18 cellular contexts compared by ENCODE assay signal in genomic region chr16:57365826-57366536, GRCh38. TPM values are rescaled to one million over a fixed set of nuclear protein-coding genes. Genes with fewer than 3 reads are reported as not detected.
DNase-seq lines count a peak whose midpoint lies in the region; ATAC-seq and TF ChIP-seq lines count a peak whose summit lies in the region.
"Had no signal": no experiment of that assay in that cellular context is flagged by ENCODE, and none has a peak within 500 bp of the region (broad histone marks: within the 10 kb centered on the region; RNA-seq: fewer than 3 reads in every experiment).

No MANE protein-coding gene starts in this region.

- H3K4me1 Mint-ChIP-seq in chondrocyte (ENCODE audit: low read depth), result no peaks in the 10 kb centered on the region
- H3K4me1 Mint-ChIP-seq in stimulated activated naive B cell treated with anti-CD40 and anti-IgM and Interleukin-4, amounts not matched to agents 10 μg/mL and 1 μg/mL and 100 μg/mL, for 72 hours, result peaks cover 42 to 78% of the 10 kb centered on the region in 2 donors
- H3K4me1 Mint-ChIP-seq: CD8-positive, alpha-beta memory T cell had no signal

- H3K27ac Mint-ChIP-seq in chondrocyte (ENCODE audit: unreplicated experiment), result no peak overlapping the region
- peak overlapping the region; percentile 92 for H3K27ac Mint-ChIP-seq in stimulated activated naive B cell treated with anti-CD40 and anti-IgM and Interleukin-4, amounts not matched to agents 10 μg/mL and 1 μg/mL and 100 μg/mL, for 72 hours
- H3K27ac Mint-ChIP-seq: CD8-positive, alpha-beta memory T cell had no signal

- H3K27ac ChIP-seq in left ventricle myocardium inferior (replicated peaks) (peak overlapping the region; percentile 61), right cardiac atrium (ENCODE audit: low read length) (no peak overlapping the region)
- H3K27ac ChIP-seq: SJCRH30 had no signal

- H4K20me1 ChIP-seq in Loucy (ENCODE audit: insufficient read depth, low read length, poor library complexity, severe bottlenecking), result no peaks in the 10 kb centered on the region

- no peak overlapping the region for H3K4me3 ChIP-seq in left ventricle myocardium inferior
- no peak overlapping the region for H3K4me3 ChIP-seq in right cardiac atrium (ENCODE audit: low read length)
- no peak overlapping the region for H3K4me3 ChIP-seq in Loucy (ENCODE audit: low read length, poor library complexity, severe bottlenecking)
- H3K4me3 ChIP-seq: SJCRH30 had no signal

- H3F3A ChIP-seq in Loucy (ENCODE audit: low read depth), result no peaks in the 10 kb centered on the region

- 0 out of 2 replicates have a peak overlapping the region, but pooled peaks have one; percentile 30 for H2AFZ ChIP-seq in Loucy (ENCODE audit: low read length)

- no peak overlapping the region for H3K4me2 ChIP-seq in Loucy (ENCODE audit: low read depth, low read length, poor library complexity, severe bottlenecking)

- DNase-seq in left ventricle myocardium inferior (no peak), right cardiac atrium (no peak), chondrocyte (ENCODE audit: low spot score) (peak; percentile 42), SW480 (ENCODE audit: low spot score) (no peak), NK-92 (lab: John Stamatoyannopoulos, UW; ENCODE audit: unreplicated experiment) (no peak)
- peak; percentile 54 for DNase-seq in stimulated activated naive B cell treated with anti-CD40 and anti-IgM and Interleukin-4, amounts not matched to agents 10 μg/mL and 1 μg/mL and 100 μg/mL, for 72 hours
- DNase-seq: C1 segment of cervical spinal cord; CD8-positive, alpha-beta memory T cell; GOT3; NCI-H1105; NCI-H1694; NCI-H82; SJCRH30 had no signal

- H3K9me3 ChIP-seq in left ventricle myocardium inferior (replicated peaks), result no peaks in the 10 kb centered on the region
- H3K9me3 ChIP-seq in right cardiac atrium (ENCODE audit: control insufficient read depth, low read length), result no peaks in the 10 kb centered on the region
- no peaks in the 10 kb centered on the region for H3K9me3 ChIP-seq in Loucy (ENCODE audit: insufficient read depth, low read depth, low read length)
- H3K9me3 ChIP-seq: SJCRH30 had no signal

- H3K79me2 ChIP-seq in Loucy (ENCODE audit: insufficient read depth, low read length), result no peaks in the 10 kb centered on the region

- H3K27me3 ChIP-seq in left ventricle myocardium inferior (ENCODE audit: low read depth), result no peaks in the 10 kb centered on the region
- H3K27me3 ChIP-seq in right cardiac atrium (ENCODE audit: control insufficient read depth, insufficient read depth), result no peaks in the 10 kb centered on the region
- H3K27me3 ChIP-seq in Loucy (ENCODE audit: insufficient read depth, low read length, poor library complexity, severe bottlenecking), result no peaks in the 10 kb centered on the region

- 76% methylated on average over 7 of the region's 7 CpGs for WGBS in right cardiac atrium

- H3K4me1 ChIP-seq in left ventricle myocardium inferior (peaks cover 19% of the 10 kb centered on the region), right cardiac atrium (ENCODE audit: control insufficient read depth, insufficient read depth, low read length) (no peaks in the 10 kb centered on the region), Loucy (ENCODE audit: insufficient read depth, low read length, poor library complexity, severe bottlenecking) (peaks cover 8% of the 10 kb centered on the region)
- H3K4me1 ChIP-seq: SJCRH30 had no signal

- TF ChIP-seq CTCF in left ventricle myocardium inferior (IDR thresholded peaks at IDR 0.05; ENCODE audit: borderline replicate concordance) (no peak), Loucy (conservative IDR thresholded peaks at IDR 0.05; ENCODE audit: low read length) (no peak), chondrocyte (IDR thresholded peaks at IDR 0.05) (no peak)

- no peak overlapping the region for H3K9ac ChIP-seq in Loucy (ENCODE audit: low read depth, low read length, poor library complexity, severe bottlenecking)

- H3K36me3 ChIP-seq in left ventricle myocardium inferior, result no peaks in the 10 kb centered on the region
- no peaks in the 10 kb centered on the region for H3K36me3 ChIP-seq in Loucy (ENCODE audit: insufficient read depth, low read length)
- H3K36me3 ChIP-seq: SJCRH30 had no signal

- intact Hi-C loops in left ventricle myocardium inferior (cut with micrococcal nuclease), result no loop called here
- intact Hi-C loops in right cardiac atrium (cut with DNase I), result no loop called here

- no peak overlapping the region for H3K4me3 Mint-ChIP-seq in chondrocyte (ENCODE audit: unreplicated experiment)
- H3K4me3 Mint-ChIP-seq in stimulated activated naive B cell treated with anti-CD40 and anti-IgM and Interleukin-4, amounts not matched to agents 10 μg/mL and 1 μg/mL and 100 μg/mL, for 72 hours, result peak overlapping the region; percentile 61 to 69
- H3K4me3 Mint-ChIP-seq: CD8-positive, alpha-beta memory T cell had no signal

- ATAC-seq in right cardiac atrium (no peak), GM21381 (IDR thresholded peaks at IDR 0.05; ENCODE audit: unreplicated experiment) (no peak)
- peak; percentile 29 to 37 for ATAC-seq in stimulated activated naive B cell treated with anti-CD40 and anti-IgM and Interleukin-4, amounts not matched to agents 10 μg/mL and 1 μg/mL and 100 μg/mL, for 72 hours (replicated peaks)

- H3K9me3 Mint-ChIP-seq in chondrocyte (ENCODE audit: low read depth), result no peaks in the 10 kb centered on the region
- peaks cover 0 to 1% of the 10 kb centered on the region in 2 donors for H3K9me3 Mint-ChIP-seq in stimulated activated naive B cell treated with anti-CD40 and anti-IgM and Interleukin-4, amounts not matched to agents 10 μg/mL and 1 μg/mL and 100 μg/mL, for 72 hours
- H3K9me3 Mint-ChIP-seq: CD8-positive, alpha-beta memory T cell had no signal

- peaks cover 34% of the 10 kb centered on the region for H3K27me3 Mint-ChIP-seq in chondrocyte (ENCODE audit: low read depth)
- H3K27me3 Mint-ChIP-seq in stimulated activated naive B cell treated with anti-CD40 and anti-IgM and Interleukin-4, amounts not matched to agents 10 μg/mL and 1 μg/mL and 100 μg/mL, for 72 hours, result peaks cover 0 to 3% of the 10 kb centered on the region in 2 donors

- no peaks in the 10 kb centered on the region for H3K9me2 ChIP-seq in Loucy (replicated peaks; ENCODE audit: low read depth, low read length)

- peaks cover 2% of the 10 kb centered on the region for H3K36me3 Mint-ChIP-seq in chondrocyte (ENCODE audit: low read depth)
- H3K36me3 Mint-ChIP-seq in stimulated activated naive B cell treated with anti-CD40 and anti-IgM and Interleukin-4, amounts not matched to agents 10 μg/mL and 1 μg/mL and 100 μg/mL, for 72 hours, result peaks cover 49 to 69% of the 10 kb centered on the region in 2 donors

RNA-seq across cellular contexts. Expression of gene CX3CL1, which starts 6.3 kb away (rescaled TPM):
- total RNA-seq in left ventricle myocardium inferior (11.7 TPM), right cardiac atrium (10 to 100 TPM in 2 of 4 donors, 1 to 10 TPM in 2; 8.2 to 14.2 (median 10.5) TPM), chondrocyte (11.2 to 47.9 TPM (median 46.0 TPM) in 3 replicates)
- polyA plus RNA-seq in right cardiac atrium, result 22.9 TPM
- total RNA-seq: A673; CD8-positive, alpha-beta memory T cell; LHCN-M2; NCI-H460 had no signal
- polyA plus RNA-seq: CD8-positive, alpha-beta memory T cell had no signal

RNA-seq across cellular contexts. Expression of gene CCL22, which starts 7.4 kb away (rescaled TPM):
- total RNA-seq in left ventricle myocardium inferior (not detected), right cardiac atrium (under 1 TPM in 1 of 4 donors, not detected in 3; 0.11 TPM), chondrocyte (not detected in 3 replicates)
- polyA plus RNA-seq in right cardiac atrium, result not detected
- total RNA-seq: A673, LHCN-M2, NCI-H460, SJCRH30 had no signal
- polyA plus RNA-seq: CD8-positive, alpha-beta memory T cell had no signal

RNA-seq across cellular contexts. Expression of gene CCL17, which starts 38.6 kb away (rescaled TPM):
- not detected for total RNA-seq in left ventricle myocardium inferior
- total RNA-seq in right cardiac atrium, result not detected
- polyA plus RNA-seq in right cardiac atrium, result not detected
- total RNA-seq in chondrocyte, result not detected in 3 replicates
- total RNA-seq: A673, LHCN-M2, NCI-H460, SJCRH30 had no signal
- polyA plus RNA-seq: CD8-positive, alpha-beta memory T cell had no signal

Comparison
In these comparisons a context has a peak if more than half of its experiments do, and no peak if none do; other contexts are left out.
1. DNase-seq: peak in chondrocyte (single experiment) and stimulated activated naive B cell treated with anti-CD40 and anti-IgM and Interleukin-4, amounts not matched to agents 10 μg/mL and 1 μg/mL and 100 μg/mL, for 72 hours (single experiment); none in left ventricle myocardium inferior (single experiment), right cardiac atrium (0 of 3), SW480 (single experiment) and NK-92 (single experiment).
2. ATAC-seq: peak in stimulated activated naive B cell treated with anti-CD40 and anti-IgM and Interleukin-4, amounts not matched to agents 10 μg/mL and 1 μg/mL and 100 μg/mL, for 72 hours (2 of 2); none in right cardiac atrium (0 of 2) and GM21381 (single experiment).